In genomic region chr1:59092126-59092525, GRCh38 we compare ENCODE assay signal across 22 cellular contexts.
"Had no signal": no experiment of that assay in that cellular context is flagged by ENCODE, and none has a peak within 500 bp of the region (broad histone marks: within the 10 kb centered on the region; RNA-seq: fewer than 3 reads in every experiment).

No MANE protein-coding gene starts in this region.

- H3K27me3 ChIP-seq: right atrium auricular region, tibial nerve, vagina had no signal

- FAIRE-seq: frontal cortex had no signal

- H3K4me3 ChIP-seq: right atrium auricular region, skin epidermis, tibial nerve, vagina had no signal

- H3K4me1 Mint-ChIP-seq: brain, immature natural killer cell had no signal

- H3K36me3 Mint-ChIP-seq: brain, immature natural killer cell had no signal

- H3K4me3 Mint-ChIP-seq: activated naive CD4-positive, alpha-beta T cell treated with anti-CD3 and anti-CD28 coated beads for 36 hours; brain; immature natural killer cell; nephron; T-helper 1 cell treated with Interleukin-12 subunit alpha and Interleukin-12 subunit beta and Interleukin-4 antibody, amounts not matched to agents 30 μg/mL and 1 μg/mL, for 36 hours; WTC11 had no signal

- ATAC-seq: WTC11 had no signal

- H3K36me3 ChIP-seq: right atrium auricular region, tibial nerve, vagina had no signal

- H3K9me3 Mint-ChIP-seq: activated T-helper 2 cell treated with anti-CD3 and anti-CD28 coated beads, Interferon-gamma antibody, Interleukin-2, Interleukin-4, amounts not matched to agents 10 μg/mL and 5 μg/mL and 100 μg/mL, durations not matched to agents 14 hours and 24 hours and 36 hours; immature natural killer cell had no signal

- H3K4me1 ChIP-seq: tibial nerve, vagina had no signal

- H3K27ac Mint-ChIP-seq: activated naive CD4-positive, alpha-beta T cell treated with anti-CD3 and anti-CD28 coated beads for 36 hours; activated T-helper 2 cell treated with anti-CD3 and anti-CD28 coated beads, Interferon-gamma antibody, Interleukin-2, Interleukin-4, amounts not matched to agents 10 μg/mL and 5 μg/mL and 100 μg/mL, durations not matched to agents 14 hours and 24 hours and 36 hours; brain; immature natural killer cell; nephron; progenitor cell of endocrine pancreas; T-helper 1 cell treated with Interleukin-12 subunit alpha and Interleukin-12 subunit beta and Interleukin-4 antibody, amounts not matched to agents 30 μg/mL and 1 μg/mL, for 36 hours; WTC11 had no signal

- DNase-seq: activated CD4-positive, alpha-beta T cell treated with anti-CD3 and anti-CD28 coated beads for 48 hours; activated naive CD4-positive, alpha-beta T cell treated with anti-CD3 and anti-CD28 coated beads for 36 hours; amniotic stem cell; effector CD8-positive, alpha-beta T cell; head of caudate nucleus; immature natural killer cell; nucleus accumbens; stimulated activated CD4-positive, alpha-beta T cell treated with anti-CD3 and anti-CD28 coated beads, Interleukin-15, amount 100 ng/mL, for 24 hours; stimulated activated CD4-positive, alpha-beta T cell treated with anti-CD3 and anti-CD28 coated beads, Interleukin-4, amount 100 ng/mL, for 24 hours; stimulated activated naive CD4-positive, alpha-beta T cell treated with Interleukin-2 at 50 U/mL for 16 hours; substantia nigra had no signal

- H3K27ac ChIP-seq: right atrium auricular region, skin epidermis, tibial nerve, vagina had no signal
